ENCODE assay signal across 12 cellular contexts in the genomic region with DNA sequence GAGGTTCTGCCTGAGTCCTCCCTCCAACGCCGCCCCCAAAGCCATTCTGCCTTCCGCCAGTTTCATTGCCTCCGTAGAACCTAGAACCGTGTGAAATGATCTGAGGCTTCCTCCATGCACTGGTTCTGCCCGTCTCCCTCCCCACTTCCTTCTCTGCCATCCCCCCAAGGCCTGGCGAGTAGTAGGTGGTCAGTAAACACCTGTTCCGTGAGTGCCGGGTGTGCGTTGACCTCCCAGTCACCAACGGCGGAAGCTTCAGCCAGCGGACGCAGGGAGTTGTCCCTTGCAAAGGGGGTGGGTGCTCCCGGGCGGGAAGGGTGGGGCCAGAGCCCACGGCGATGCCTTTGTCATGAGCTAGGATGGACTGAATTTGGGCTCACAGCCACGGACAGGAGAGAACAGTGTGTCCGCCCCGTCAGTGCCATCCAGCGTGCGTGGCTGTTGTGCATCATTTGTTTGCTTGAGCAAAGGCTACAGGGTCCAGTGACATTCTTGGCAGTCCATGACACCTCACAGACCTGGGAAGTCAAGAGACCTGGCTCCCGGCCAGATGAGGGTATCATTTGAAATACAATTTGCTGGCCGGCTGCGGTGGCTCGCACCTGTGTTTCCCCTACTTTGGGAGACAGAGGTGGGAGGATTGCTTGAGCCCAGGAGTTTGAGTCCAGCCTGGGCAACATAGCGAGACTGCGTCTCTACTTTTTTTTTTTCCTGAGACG. TPM values are rescaled to one million over a fixed set of nuclear protein-coding genes. Genes with fewer than 3 reads are reported as not detected.
A peak's percentile ranks its signal among the peaks of the same experiment; 100 is the strongest.
DNase-seq lines count a peak whose midpoint lies in the region; ATAC-seq, FAIRE-seq and TF ChIP-seq lines count a peak whose summit lies in the region.
"Had no signal": no experiment of that assay in that cellular context is flagged by ENCODE, and none has a peak within 500 bp of the region (broad histone marks: within the 10 kb centered on the region; RNA-seq: fewer than 3 reads in every experiment).

No MANE protein-coding gene starts in this region.

- H3K36me3 ChIP-seq in H7 (replicated peaks; ENCODE audit: control insufficient read depth, insufficient read depth, low read length) (no peaks in the 10 kb centered on the region), body of pancreas (replicated peaks in 1 of 2; ENCODE audit: insufficient read depth in 1 of 2, low read depth in 2 of 2) (peaks cover 0 to 2% of the 10 kb centered on the region in 2 donors), stomach (peaks cover 0 to 37% (median 30%) of the 10 kb centered on the region in 4 donors)

- TF ChIP-seq EP300 in stomach (IDR thresholded peaks at IDR 0.05), result peak; percentile 100

- intact Hi-C loops in body of pancreas (cut with DNase I), result no loop called here
- intact Hi-C loops in left colon (cut with DNase I, micrococcal nuclease), result no loop called here
- intact Hi-C loops in stomach (cut with DNase I; ENCODE audit: low total_unique reads), result loop anchor here (10.0 kb wide), 1 partner anchor 45 kb away; a partner anchor contains a TSS
- intact Hi-C loops in activated CD4-positive, alpha-beta T cell treated with anti-CD3 and anti-CD28 coated beads for 36 hours (cut with DNase I, micrococcal nuclease), result no loop called here

- DNase-seq in H7 (peak; percentile 58), body of pancreas (peak; percentile 53 to 77 (median 66)), left colon (peak in 1 of 2 donors; percentile 84), stomach (peak; percentile 47), RCC 7860 (ENCODE audit: low spot score) (no peak)
- DNase-seq in activated CD4-positive, alpha-beta T cell treated with anti-CD3 and anti-CD28 coated beads for 36 hours, result no peak
- DNase-seq: NCI-H2227 treated with DMSO at 0.1 percent for 48 hours; stimulated activated CD4-positive, alpha-beta T cell treated with anti-CD3 and anti-CD28 coated beads, Interleukin-15, amount 100 ng/mL, for 24 hours had no signal

- CTCF ChIA-PET in activated CD4-positive, alpha-beta T cell treated with anti-CD3 and anti-CD28 coated beads for 36 hours (lab: Charles Lee), result interaction anchor here (0.9 to 1.0 kb wide), 2 partner anchors 20 to 108 kb away, joined by 3 read pairs; no protein-coding TSS in a partner anchor

- H3K4me1 ChIP-seq in body of pancreas, result peaks cover 82% of the 10 kb centered on the region
- H3K4me1 ChIP-seq in stomach, result peaks cover 53 to 95% (median 76%) of the 10 kb centered on the region in 4 donors

- no peak for TF ChIP-seq CTCF in body of pancreas (IDR thresholded peaks at IDR 0.05)
- TF ChIP-seq CTCF in stomach (IDR thresholded peaks at IDR 0.05), result no peak

- 46 to 56% methylated on average over 17 to 28 of the region's 30 CpGs for WGBS in body of pancreas, 2 donors
- 49 to 66% (median 54%) methylated on average over 28 to 30 of the region's 30 CpGs for WGBS in stomach, 5 donors

- no peak overlapping the region for H3K4me3 Mint-ChIP-seq in activated CD4-positive, alpha-beta T cell treated with anti-CD3 and anti-CD28 coated beads for 36 hours
- H3K4me3 Mint-ChIP-seq: stimulated activated naive CD8-positive, alpha-beta T cell treated with anti-CD3 and anti-CD28 coated beads, Interleukin-15, Interleukin-2, amounts not matched to agents 100 ng/mL and 50 ng/mL, for 24 hours had no signal

- POLR2A ChIA-PET in activated CD4-positive, alpha-beta T cell treated with anti-CD3 and anti-CD28 coated beads for 36 hours (lab: Charles Lee), result interaction anchor here (0.6 kb wide), 1 partner anchor 983 kb away, joined by 3 read pairs; no protein-coding TSS in a partner anchor

- H3K27me3 Mint-ChIP-seq in activated CD4-positive, alpha-beta T cell treated with anti-CD3 and anti-CD28 coated beads for 36 hours, result no peaks in the 10 kb centered on the region
- H3K27me3 Mint-ChIP-seq: stimulated activated naive CD8-positive, alpha-beta T cell treated with anti-CD3 and anti-CD28 coated beads, Interleukin-15, Interleukin-2, amounts not matched to agents 100 ng/mL and 50 ng/mL, for 24 hours had no signal

- H3K27me3 ChIP-seq in H7 (ENCODE audit: control insufficient read depth, insufficient read depth, low read length) (no peaks in the 10 kb centered on the region), body of pancreas (no peaks in the 10 kb centered on the region), stomach (no peaks in the 10 kb centered on the region)

- no peak overlapping the region for H3K4me3 ChIP-seq in H7 (ENCODE audit: insufficient read depth, low read depth, low read length)
- no peak overlapping the region for H3K4me3 ChIP-seq in body of pancreas
- peak overlapping the region in 3 of 4 donors; percentile 9 to 23 (median 13) for H3K4me3 ChIP-seq in stomach

- H3K27ac ChIP-seq in body of pancreas, result peak overlapping the region; percentile 35 to 89 (median 80)
- H3K27ac ChIP-seq in stomach, result peak overlapping the region; percentile 44 to 100 (median 98)

- TF ChIP-seq POLR2A in body of pancreas (IDR thresholded peaks at IDR 0.05) (no peak), stomach (IDR thresholded peaks at IDR 0.05) (no peak)

- H3K9me3 Mint-ChIP-seq in activated CD4-positive, alpha-beta T cell treated with anti-CD3 and anti-CD28 coated beads for 36 hours (ENCODE audit: low read depth), result no peaks in the 10 kb centered on the region
- H3K9me3 Mint-ChIP-seq: stimulated activated naive CD8-positive, alpha-beta T cell treated with anti-CD3 and anti-CD28 coated beads, Interleukin-15, Interleukin-2, amounts not matched to agents 100 ng/mL and 50 ng/mL, for 24 hours had no signal

- no peaks in the 10 kb centered on the region for H3K36me3 Mint-ChIP-seq in activated CD4-positive, alpha-beta T cell treated with anti-CD3 and anti-CD28 coated beads for 36 hours (ENCODE audit: low read depth)

- ATAC-seq in body of pancreas, result no peak
- ATAC-seq in left colon, result peak; percentile 19
- ATAC-seq in HG03439 (IDR thresholded peaks at IDR 0.05; ENCODE audit: unreplicated experiment), result no peak
- ATAC-seq in HG03469 (IDR thresholded peaks at IDR 0.05; ENCODE audit: unreplicated experiment), result no peak
- no peak for ATAC-seq in activated CD4-positive, alpha-beta T cell treated with anti-CD3 and anti-CD28 coated beads for 36 hours

- H3K27ac Mint-ChIP-seq in activated CD4-positive, alpha-beta T cell treated with anti-CD3 and anti-CD28 coated beads for 36 hours, result no peak overlapping the region
- H3K27ac Mint-ChIP-seq: stimulated activated naive CD8-positive, alpha-beta T cell treated with anti-CD3 and anti-CD28 coated beads, Interleukin-15, Interleukin-2, amounts not matched to agents 100 ng/mL and 50 ng/mL, for 24 hours had no signal

- no peak for FAIRE-seq in RCC 7860 (lab: Jason Lieb, UNC)
- FAIRE-seq: GM12892 had no signal

- no peaks in the 10 kb centered on the region for H3K9me3 ChIP-seq in body of pancreas
- no peaks in the 10 kb centered on the region for H3K9me3 ChIP-seq in stomach

- no peaks in the 10 kb centered on the region for H3K4me1 Mint-ChIP-seq in activated CD4-positive, alpha-beta T cell treated with anti-CD3 and anti-CD28 coated beads for 36 hours

RNA-seq across cellular contexts. Expression of a gene that starts 43.1 kb away (rescaled TPM):
- 1.7 and 2.2 TPM in 2 replicates for total RNA-seq in H7 (2014; rRNA removed; shearing (Covaris generic))
- total RNA-seq in body of pancreas (100 to 1,000 TPM; 178 to 186 TPM), left colon (10 to 100 TPM; 52.4 to 57.8 TPM), stomach (100 to 1,000 TPM in 2 of 5 donors, 10 to 100 TPM in 3; 32.3 to 251 (median 94.2) TPM)
- 10 to 100 TPM; 16.7 to 61.5 (median 34.2) TPM for polyA plus RNA-seq in stomach
- total RNA-seq in activated CD4-positive, alpha-beta T cell treated with anti-CD3 and anti-CD28 coated beads for 36 hours, result 10 to 100 TPM; 20.5 to 22.6 TPM

Comparison
In these comparisons a context has a peak if more than half of its experiments do, and no peak if none do; other contexts are left out.
1. DNase-seq: peak in H7 (single experiment), body of pancreas (4 of 4) and stomach (single experiment); none in RCC 7860 (single experiment) and activated CD4-positive, alpha-beta T cell treated with anti-CD3 and anti-CD28 coated beads for 36 hours (single experiment).
2. H3K4me3 ChIP-seq: peak in stomach (3 of 4); none in H7 (single experiment) and body of pancreas (0 of 2).